In the genomic region with DNA sequence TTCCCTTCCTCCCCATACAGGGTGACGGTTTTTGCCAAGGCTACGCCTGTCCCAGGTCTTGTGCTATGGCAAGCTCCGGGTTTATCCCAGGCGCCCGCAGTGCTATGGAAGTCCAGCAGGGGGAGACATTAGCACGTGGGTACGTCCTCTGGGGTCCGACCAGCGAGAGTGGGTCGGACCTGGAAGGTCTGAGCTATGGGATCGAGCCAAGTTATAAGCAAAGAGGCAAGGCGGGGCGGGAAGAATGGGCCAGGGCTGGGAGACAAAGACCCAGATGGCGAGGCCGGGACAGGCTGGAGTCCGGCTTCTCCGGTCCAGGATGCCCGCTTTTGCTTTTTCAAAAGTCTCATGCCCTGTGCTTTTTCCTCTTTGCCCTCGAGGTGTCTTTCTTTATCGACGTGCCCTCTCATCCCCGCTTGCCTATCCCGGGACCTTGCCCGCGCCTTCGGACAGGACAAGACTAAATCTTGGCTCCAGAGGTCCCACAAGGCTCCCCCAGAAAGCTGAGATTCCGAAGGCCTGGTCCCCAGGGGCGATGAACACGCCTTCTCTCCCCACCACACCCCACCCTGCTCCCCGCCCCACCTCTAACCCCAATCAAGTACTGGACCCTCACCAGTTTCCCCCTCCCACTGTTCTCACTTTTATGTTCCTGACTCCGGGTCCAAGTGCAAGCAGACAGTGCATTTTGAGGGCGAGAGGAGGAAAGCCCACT, we compare ENCODE assay signal across 8 cellular contexts. TPM values are rescaled to one million over a fixed set of nuclear protein-coding genes. Genes with fewer than 3 reads are reported as not detected.
DNase-seq lines count a peak whose midpoint lies in the region; ATAC-seq and TF ChIP-seq lines count a peak whose summit lies in the region.

No MANE protein-coding gene starts in this region.

- DNase-seq in BE2C (peak; percentile 80), MM.1S (peak; percentile 62), T follicular helper cell (ENCODE audit: low read depth) (peak; percentile 59), adrenal gland (peak; percentile 77 to 94 (median 81)), heart right ventricle (peak; percentile 83 to 87), posterior cingulate gyrus (peak; percentile 63 to 97 (median 82)), transverse colon (peak; percentile 88)

- no peaks in the 10 kb centered on the region for H3F3A ChIP-seq in MM.1S (ENCODE audit: insufficient read depth, low read length)

- no peak overlapping the region for H3K9ac ChIP-seq in MM.1S (ENCODE audit: low read length)

- ATAC-seq in GM19463 (IDR thresholded peaks at IDR 0.05; ENCODE audit: unreplicated experiment) (peak; percentile 30), heart right ventricle (peak; percentile 54 to 85 (median 72))

- TF ChIP-seq POLR2A in adrenal gland (IDR thresholded peaks at IDR 0.05): peak in 1 of 2 donors; percentile 0
- no peak for TF ChIP-seq POLR2A in transverse colon (IDR thresholded peaks at IDR 0.05)

- no peak for TF ChIP-seq EP300 in transverse colon (IDR thresholded peaks at IDR 0.05; ENCODE audit: low read depth)

- no peak overlapping the region for H3K27ac ChIP-seq in MM.1S (ENCODE audit: low read length)
- peak overlapping the region in 3 of 5 donors; percentile 54 to 83 (median 65) for H3K27ac ChIP-seq in adrenal gland
- peak overlapping the region; percentile 50 to 90 (median 86) for H3K27ac ChIP-seq in heart right ventricle
- H3K27ac ChIP-seq in transverse colon: peak overlapping the region; percentile 84 to 94 (median 87)

- H3K27me3 ChIP-seq in BE2C (no peaks in the 10 kb centered on the region), MM.1S (replicated peaks; ENCODE audit: insufficient read depth, low read length) (no peaks in the 10 kb centered on the region), adrenal gland (peaks cover 14% of the 10 kb centered on the region), heart right ventricle (peaks cover 0 to 72% (median 0%) of the 10 kb centered on the region in 7 donors), transverse colon (no peaks in the 10 kb centered on the region)

- no peaks in the 10 kb centered on the region for H3K9me2 ChIP-seq in MM.1S (replicated peaks; ENCODE audit: insufficient read depth, low read length)

- peak; percentile 84 for TF ChIP-seq CTCF in BE2C (IDR thresholded peaks at IDR 0.05; ENCODE audit: low read depth, low read length)
- TF ChIP-seq CTCF in MM.1S (IDR thresholded peaks at IDR 0.05; ENCODE audit: low read length): peak; percentile 78
- TF ChIP-seq CTCF in adrenal gland (IDR thresholded peaks at IDR 0.05): peak; percentile 85 to 94 (median 90)
- peak; percentile 67 to 90 (median 86) for TF ChIP-seq CTCF in heart right ventricle (IDR thresholded peaks at IDR 0.05)
- peak; percentile 83 to 96 (median 85) for TF ChIP-seq CTCF in transverse colon (IDR thresholded peaks at IDR 0.05)

- H3K9me3 ChIP-seq in BE2C (no peaks in the 10 kb centered on the region), MM.1S (replicated peaks; ENCODE audit: insufficient read depth, low read length) (no peaks in the 10 kb centered on the region), adrenal gland (replicated peaks in 1 of 3) (no peaks in the 10 kb centered on the region), heart right ventricle (no peaks in the 10 kb centered on the region), transverse colon (no peaks in the 10 kb centered on the region)

- peak overlapping the region; percentile 82 for H3K4me2 ChIP-seq in MM.1S (ENCODE audit: low read depth, low read length)

- intact Hi-C loops in adrenal gland (cut with DNase I): loop anchor here (2.0 to 5.0 kb wide), 4 partner anchors 234 to 459 kb away; no protein-coding TSS in a partner anchor
- intact Hi-C loops in heart right ventricle (cut with DNase I): loop anchor here (1.0 to 10.0 kb wide), 19 partner anchors 67 to 559 kb away; no protein-coding TSS in a partner anchor
- intact Hi-C loops in posterior cingulate gyrus (cut with DNase I): loop anchor here (1.0 to 10.0 kb wide), 4 partner anchors 394 to 787 kb away; a partner anchor contains a TSS
- intact Hi-C loops in transverse colon (cut with DNase I; ENCODE audit: low total_unique reads): loop anchor here (1.0 to 10.0 kb wide), 3 partner anchors 233 to 557 kb away; no protein-coding TSS in a partner anchor

- peak overlapping the region; percentile 82 for H2AFZ ChIP-seq in MM.1S (ENCODE audit: low read length)

- H4K20me1 ChIP-seq in MM.1S (ENCODE audit: insufficient read depth, low read length): no peaks in the 10 kb centered on the region

- 4 to 39% (median 24%) methylated on average over 31 to 32 of the region's 32 CpGs; no CpG with 5 or more reads in 1 of the 4 donors for WGBS in adrenal gland, 4 donors
- WGBS in heart right ventricle, 2 donors: 3 to 5% methylated on average over 22 to 32 of the region's 32 CpGs
- 24% methylated on average over 32 of the region's 32 CpGs; no CpG with 5 or more reads in 1 of the 2 donors for WGBS in transverse colon (ENCODE audit: low coverage in 1 of 2), 2 donors

- no peaks in the 10 kb centered on the region for H3K36me3 ChIP-seq in BE2C
- H3K36me3 ChIP-seq in MM.1S (replicated peaks; ENCODE audit: insufficient read depth, low read length): no peaks in the 10 kb centered on the region
- no peaks in the 10 kb centered on the region for H3K36me3 ChIP-seq in adrenal gland (replicated peaks in 1 of 2)
- no peaks in the 10 kb centered on the region for H3K36me3 ChIP-seq in heart right ventricle
- H3K36me3 ChIP-seq in transverse colon: no peaks in the 10 kb centered on the region

- H3K79me2 ChIP-seq in MM.1S (ENCODE audit: low read length): no peaks in the 10 kb centered on the region

- peak overlapping the region; percentile 70 for H3K4me3 ChIP-seq in BE2C (ENCODE audit: low read depth, low read length)
- peak overlapping the region; percentile 69 for H3K4me3 ChIP-seq in MM.1S (ENCODE audit: low read length)
- peak overlapping the region in 1 of 4 donors; percentile 57 for H3K4me3 ChIP-seq in adrenal gland
- H3K4me3 ChIP-seq in heart right ventricle: peak overlapping the region; percentile 6 to 90 (median 80)
- peak overlapping the region in 3 of 4 donors; percentile 14 to 90 (median 64) for H3K4me3 ChIP-seq in transverse colon

- in situ Hi-C loops in transverse colon (cut with MboI; ENCODE audit: low pct_ligation_motif_present in 1 of 4, low pct_unique_long_range_greater_than_20kb in 1 of 4, low sequenced_read_pairs in 3 of 4): loop anchor here in 3 of 4 donors (5.0 to 10.0 kb wide), 3 partner anchors 389 to 457 kb away; no protein-coding TSS in a partner anchor

- H3K4me1 ChIP-seq in BE2C (no peaks in the 10 kb centered on the region), MM.1S (ENCODE audit: low read length) (no peaks in the 10 kb centered on the region), adrenal gland (replicated peaks in 1 of 2) (no peaks in the 10 kb centered on the region), heart right ventricle (peaks cover 0 to 19% (median 4%) of the 10 kb centered on the region in 9 donors), transverse colon (peaks cover 0 to 13% (median 7%) of the 10 kb centered on the region in 4 donors)

RNA-seq across cellular contexts. Expression of a gene that starts 0.8 kb away (rescaled TPM):
- polyA plus RNA-seq in BE2C (2012; ENCODE audit: insufficient read depth, insufficient read length, low read depth): 29.7 TPM
- total RNA-seq in adrenal gland: 10 to 100 TPM; 32.2 to 66.5 (median 45.8) TPM
- polyA plus RNA-seq in adrenal gland: 10 to 100 TPM; 14.0 to 42.5 (median 40.2) TPM
- 10 to 100 TPM; 10.8 to 45.1 (median 16.5) TPM for total RNA-seq in heart right ventricle
- 10 to 100 TPM; 30.3 to 33.5 TPM for polyA plus RNA-seq in heart right ventricle
- total RNA-seq in transverse colon: 10 to 100 TPM; 54.1 to 85.3 (median 69.0) TPM
